In the genomic region with DNA sequence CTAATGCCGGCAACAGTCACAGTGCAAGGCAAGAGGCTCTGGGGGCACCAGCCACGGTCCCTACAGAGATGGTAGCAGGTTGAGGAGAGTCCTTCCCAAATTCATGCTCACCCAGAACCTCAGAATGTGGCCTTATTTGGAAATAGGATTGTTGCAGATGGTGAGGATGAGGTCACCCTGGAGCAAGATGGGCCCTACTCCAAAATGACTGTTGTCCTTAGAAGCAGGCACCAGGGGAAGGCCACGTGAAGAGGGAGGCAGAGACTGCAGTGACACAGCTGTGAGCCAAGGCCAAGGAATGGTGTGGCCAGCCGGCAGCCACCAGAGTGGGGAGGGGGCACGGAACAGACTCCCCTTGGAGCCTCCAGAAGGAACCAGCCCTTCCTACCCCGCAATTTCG, we compare ENCODE assay signal across 26 cellular contexts.
DNase-seq lines count a peak whose midpoint lies in the region; ATAC-seq lines count a peak whose summit lies in the region.
"Had no signal": no experiment of that assay in that cellular context is flagged by ENCODE, and none has a peak within 500 bp of the region (broad histone marks: within the 10 kb centered on the region; RNA-seq: fewer than 3 reads in every experiment).

No MANE protein-coding gene starts in this region.

- no peaks in the 10 kb centered on the region for H3K36me3 ChIP-seq in mesendoderm (ENCODE audit: control insufficient read depth, insufficient read depth, low read length)
- H3K36me3 ChIP-seq: neutrophil, right lobe of liver had no signal

- no peak overlapping the region for H3K4ac ChIP-seq in mesendoderm (ENCODE audit: low read depth, low read length)

- no CpG with 5 or more reads among the region's 7 CpGs for WGBS in mesendoderm (ENCODE audit: extremely low coverage, insufficient coverage, low lambda C conversion rate)

- no peak for ATAC-seq in HG03457 (IDR thresholded peaks at IDR 0.05; ENCODE audit: unreplicated experiment)
- ATAC-seq: Panc1 had no signal

- peak; percentile 67 for DNase-seq in AG08395 (ENCODE audit: low spot score)
- peak; percentile 76 for DNase-seq in EH (ENCODE audit: low read depth)
- DNase-seq in M059J (ENCODE audit: low read depth): peak; percentile 46
- peak; percentile 17 for DNase-seq in mesendoderm
- no peak for DNase-seq in activated gamma-delta T cell (lab: John Stamatoyannopoulos, UW)
- no peak for DNase-seq in D341Med (ENCODE audit: low spot score)
- no peak for DNase-seq in NCI-H82 treated with DMSO at 0.1 percent for 48 hours (lab: John Stamatoyannopoulos, UW; ENCODE audit: unreplicated experiment)
- DNase-seq: activated CD4-positive, alpha-beta memory T cell treated with anti-CD3 and anti-CD28 coated beads for 36 hours; activated CD4-positive, CD25-positive, alpha-beta regulatory T cell treated with anti-CD3 and anti-CD28 coated beads, Interleukin-2, amount 50 U/mL, for 72 hours; activated CD8-positive, alpha-beta memory T cell treated with anti-CD3 and anti-CD28 coated beads, Interleukin-2, amount 50 U/mL, for 4 hours; activated naive CD4-positive, alpha-beta T cell treated with anti-CD3 and anti-CD28 coated beads, Interleukin-2, amount 50 U/mL, for 16 hours; amniotic stem cell; DMS53; GDM1; hypothalamus; KBM-7; NCI-H1417 treated with DMSO at 0.1 percent for 48 hours; NCI-H2029 treated with DMSO at 0.1 percent for 48 hours; NCI-H526 treated with DMSO at 0.1 percent for 48 hours; right lobe of liver; SIG-M5; stimulated activated CD4-positive, alpha-beta T cell treated with anti-CD3 and anti-CD28 coated beads, Interleukin-4, amount 100 ng/mL, for 4 hours; trophoblast cell had no signal

- H3K9ac ChIP-seq in mesendoderm (ENCODE audit: low read length): no peak overlapping the region

- H2BK15ac ChIP-seq in mesendoderm (replicated peaks; ENCODE audit: low read depth): no peak overlapping the region

- no peaks in the 10 kb centered on the region for H3K27me3 ChIP-seq in mesendoderm (ENCODE audit: insufficient read depth, low read length, poor library complexity)
- H3K27me3 ChIP-seq: neutrophil, right lobe of liver had no signal

- no peak overlapping the region for H3K4me2 ChIP-seq in mesendoderm (ENCODE audit: low read length)

- no peak overlapping the region for H4K5ac ChIP-seq in mesendoderm (ENCODE audit: low read length)

- no peaks in the 10 kb centered on the region for H3K79me2 ChIP-seq in mesendoderm (ENCODE audit: control insufficient read depth, insufficient read depth, low read length)

- H3K23ac ChIP-seq in mesendoderm (ENCODE audit: low read length): no peak overlapping the region

- no peak overlapping the region for H2BK120ac ChIP-seq in mesendoderm (ENCODE audit: low read depth, low read length)

- no peak overlapping the region for H2AK5ac ChIP-seq in mesendoderm (ENCODE audit: low read length)

- H3K27ac ChIP-seq in mesendoderm (ENCODE audit: low read depth, low read length): no peak overlapping the region
- H3K27ac ChIP-seq: neutrophil, right lobe of liver had no signal

- H3K4me1 ChIP-seq in mesendoderm (ENCODE audit: control insufficient read depth, low read depth, low read length): no peaks in the 10 kb centered on the region

- H3K18ac ChIP-seq in mesendoderm (ENCODE audit: low read length): no peak overlapping the region

- no peaks in the 10 kb centered on the region for H3K79me1 ChIP-seq in mesendoderm (ENCODE audit: low read length)

- H3K56ac ChIP-seq in mesendoderm (ENCODE audit: low read length): no peak overlapping the region

- no peak overlapping the region for H2BK5ac ChIP-seq in mesendoderm (ENCODE audit: low read length)

- no peak overlapping the region for H4K8ac ChIP-seq in mesendoderm (ENCODE audit: low read depth, low read length)

- H3K4me3 ChIP-seq in mesendoderm (ENCODE audit: low read length): no peak overlapping the region
- H3K4me3 ChIP-seq: right lobe of liver had no signal

Comparison
In these comparisons a context has a peak if more than half of its experiments do, and no peak if none do; other contexts are left out.
1. DNase-seq: peak in AG08395 (single experiment), EH (single experiment), M059J (single experiment) and mesendoderm (single experiment); none in activated gamma-delta T cell (single experiment), D341Med (single experiment) and NCI-H82 treated with DMSO at 0.1 percent for 48 hours (single experiment).